1 cellular context compared by ENCODE assay signal in genomic region chr16:59543641-59544040, GRCh38.
TF ChIP-seq lines count a peak whose summit lies in the region.

No MANE protein-coding gene starts in this region.

TF ChIP-seq in GM23338, 12 proteins besides CTCF, POLR2A, EP300 and RAD21 (continued from another document):
- TF ChIP-seq ZNF462 (CRISPR knock-in tag; IDR thresholded peaks at IDR 0.05): no peak
- no peak for TF ChIP-seq ZNF331 (CRISPR knock-in tag; IDR thresholded peaks at IDR 0.05; ENCODE audit: low read depth)
- no peak for TF ChIP-seq STAT1 (IDR thresholded peaks at IDR 0.05; ENCODE audit: unreplicated experiment)
- no peak for TF ChIP-seq EZH2 (IDR thresholded peaks at IDR 0.05; ENCODE audit: low read depth, unreplicated experiment)
- no peak for TF ChIP-seq JUNB (IDR thresholded peaks at IDR 0.05; ENCODE audit: unreplicated experiment)
- no peak for TF ChIP-seq ETS1 (IDR thresholded peaks at IDR 0.05)
